In genomic region chr17:60422162-60422665, GRCh38 we compare ENCODE assay signal across 10 cellular contexts. TPM values are rescaled to one million over a fixed set of nuclear protein-coding genes. Genes with fewer than 3 reads are reported as not detected.
DNase-seq lines count a peak whose midpoint lies in the region; ATAC-seq and TF ChIP-seq lines count a peak whose summit lies in the region.
"Had no signal": no experiment of that assay in that cellular context is flagged by ENCODE, and none has a peak within 500 bp of the region (broad histone marks: within the 10 kb centered on the region; RNA-seq: fewer than 3 reads in every experiment).

Gene CHCT1 (plus strand): TSS chr17:60422489. CDS start chr17:60422593, 104 bp downstream.

- H3K4me3 ChIP-seq in GM12865 (ENCODE audit: low read depth, low read length) = peak within 1 kb of the TSS; percentile 59
- peak within 1 kb of the TSS; percentile 39 for H3K4me3 ChIP-seq in WERI-Rb-1 (ENCODE audit: low read depth, low read length)
- H3K4me3 ChIP-seq in cardiac muscle cell = peak within 1 kb of the TSS; percentile 27
- H3K4me3 ChIP-seq in retinal pigment epithelial cell (ENCODE audit: low read length) = peak within 1 kb of the TSS; percentile 53

- H3K36me3 ChIP-seq in WERI-Rb-1 = no peaks in the 10 kb centered on the region
- no peaks in the 10 kb centered on the region for H3K36me3 ChIP-seq in cardiac muscle cell

- DNase-seq in GM12865 (ENCODE audit: low read depth) (no peak), WERI-Rb-1 (no peak), cardiac muscle cell (ENCODE audit: low read depth in 1 of 2, low spot score in 1 of 2) (no peak), retinal pigment epithelial cell (ENCODE audit: low read depth) (no peak), SK-N-DZ (ENCODE audit: low spot score) (no peak)
- no peak for DNase-seq in stimulated activated naive CD4-positive, alpha-beta T cell treated with Interleukin-2 at 50 U/mL for 16 hours (lab: John Stamatoyannopoulos, UW)
- DNase-seq: activated CD4-positive, alpha-beta T cell treated with anti-CD3 and anti-CD28 coated beads for 1 hour; stimulated activated CD4-positive, alpha-beta T cell treated with anti-CD3 and anti-CD28 coated beads, Interleukin-2, amount 100 ng/mL, for 24 hours had no signal

- H3K27ac ChIP-seq in WERI-Rb-1 = 0 out of 2 replicates have a peak within 1 kb of the TSS, but pooled peaks have one; percentile 20
- H3K27ac ChIP-seq in cardiac muscle cell = no peak within 1 kb of the TSS

- TF ChIP-seq CTCF in GM12865 (IDR thresholded peaks at IDR 0.05; ENCODE audit: insufficient read depth, low read depth, low read length, missing control alignments) = no peak
- no peak for TF ChIP-seq CTCF in WERI-Rb-1 (IDR thresholded peaks at IDR 0.05; ENCODE audit: low read depth, low read length)
- TF ChIP-seq CTCF in cardiac muscle cell (IDR thresholded peaks at IDR 0.05; ENCODE audit: low read depth, low read length) = no peak
- no peak for TF ChIP-seq CTCF in retinal pigment epithelial cell (conservative IDR thresholded peaks at IDR 0.05; ENCODE audit: low read depth, low read length)

- H3K27me3 ChIP-seq in WERI-Rb-1 (ENCODE audit: insufficient read depth, low read depth, severe bottlenecking) (no peaks in the 10 kb centered on the region), cardiac muscle cell (no peaks in the 10 kb centered on the region)

- H3K4me1 ChIP-seq in cardiac muscle cell (ENCODE audit: low read depth) = no peaks in the 10 kb centered on the region

- H3K9me3 ChIP-seq in WERI-Rb-1 (ENCODE audit: severe bottlenecking) (peaks cover 2% of the 10 kb centered on the region), cardiac muscle cell (ENCODE audit: low read depth) (no peaks in the 10 kb centered on the region)

- ATAC-seq in HG03039 (IDR thresholded peaks at IDR 0.05; ENCODE audit: unreplicated experiment) (no peak), HG02885 (IDR thresholded peaks at IDR 0.05; ENCODE audit: poor library complexity, unreplicated experiment) (no peak)

RNA-seq across cellular contexts. Expression of gene CHCT1, which starts in this region (rescaled TPM):
- total RNA-seq in cardiac muscle cell = not detected in 2 replicates
- 0.76 TPM in 1 of 2 replicates, not detected in the other for polyA plus RNA-seq in cardiac muscle cell
- not detected in 2 replicates for polyA plus RNA-seq in SK-N-DZ (2014; cell fraction: cytosol; rRNA removed)
- polyA plus RNA-seq in SK-N-DZ (2014; cell fraction: nucleus; rRNA removed) = not detected in 2 replicates
